In the genomic region with DNA sequence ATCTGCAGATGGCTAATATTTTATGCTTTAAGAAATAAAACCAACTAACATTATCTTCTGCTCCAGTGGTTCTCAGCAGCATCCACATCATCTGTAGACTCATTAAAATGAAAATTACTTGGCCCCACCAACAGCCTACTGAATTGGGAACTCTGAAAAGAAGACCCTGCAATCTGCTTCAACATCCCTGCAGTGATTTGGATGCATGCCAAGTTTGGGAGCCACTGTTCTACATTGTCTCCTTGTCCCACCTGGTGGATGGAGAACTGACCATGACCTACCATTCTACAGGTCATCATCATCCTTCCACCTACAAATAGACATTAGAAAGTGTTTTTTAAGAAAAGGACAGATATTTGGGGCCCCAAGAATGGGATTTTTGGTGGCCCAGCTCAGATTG, we compare ENCODE assay signal across 16 cellular contexts.
"Had no signal": no experiment of that assay in that cellular context is flagged by ENCODE, and none has a peak within 500 bp of the region (broad histone marks: within the 10 kb centered on the region; RNA-seq: fewer than 3 reads in every experiment).

No MANE protein-coding gene starts in this region.

- H3K27ac Mint-ChIP-seq: activated B cell treated with CpG ODN at 0.5 μM for 24 hours; activated CD8-positive, alpha-beta T cell treated with anti-CD3 and anti-CD28 coated beads for 36 hours; activated naive CD4-positive, alpha-beta T cell treated with anti-CD3 and anti-CD28 coated beads, Interleukin-2, amount 50 U/mL, for 72 hours; activated T-cell treated with anti-CD3 and anti-CD28 coated beads, Interleukin-2, amount 50 U/mL, for 72 hours; effector memory CD8-positive, alpha-beta T cell had no signal

- H3K4me3 Mint-ChIP-seq: activated B cell treated with CpG ODN at 0.5 μM for 24 hours; activated CD8-positive, alpha-beta T cell treated with anti-CD3 and anti-CD28 coated beads for 36 hours; activated T-cell treated with anti-CD3 and anti-CD28 coated beads, Interleukin-2, amount 50 U/mL, for 72 hours; effector memory CD8-positive, alpha-beta T cell had no signal

- H3K36me3 Mint-ChIP-seq: activated naive CD4-positive, alpha-beta T cell treated with anti-CD3 and anti-CD28 coated beads, Interleukin-2, amount 50 U/mL, for 72 hours had no signal

- H3K4me1 Mint-ChIP-seq: activated B cell treated with CpG ODN at 0.5 μM for 24 hours had no signal

- DNase-seq: activated B cell treated with CpG ODN at 0.5 μM for 24 hours; activated CD4-positive, alpha-beta T cell treated with anti-CD3 and anti-CD28 coated beads for 48 hours; activated CD8-positive, alpha-beta memory T cell treated with anti-CD3 and anti-CD28 coated beads, Interleukin-2, amount 50 U/mL, for 4 hours; activated CD8-positive, alpha-beta T cell treated with anti-CD3 and anti-CD28 coated beads for 36 hours; activated gamma-delta T cell; activated T-cell treated with anti-CD3 and anti-CD28 coated beads, Interleukin-2, amount 50 U/mL, for 72 hours; central memory CD4-positive, alpha-beta T cell; effector memory CD8-positive, alpha-beta T cell; foreskin melanocyte; left colon; pancreas; stimulated activated CD4-positive, alpha-beta T cell treated with anti-CD3 and anti-CD28 coated beads, Interleukin-1b, Interleukin-23, amount 100 ng/mL, for 48 hours; stomach; thyroid gland had no signal

- H3K27ac ChIP-seq: epithelial cell of prostate, pancreas, stomach, thyroid gland had no signal

- H3K9me3 Mint-ChIP-seq: activated B cell treated with CpG ODN at 0.5 μM for 24 hours; activated CD8-positive, alpha-beta T cell treated with anti-CD3 and anti-CD28 coated beads for 36 hours; activated naive CD4-positive, alpha-beta T cell treated with anti-CD3 and anti-CD28 coated beads, Interleukin-2, amount 50 U/mL, for 72 hours; activated T-cell treated with anti-CD3 and anti-CD28 coated beads, Interleukin-2, amount 50 U/mL, for 72 hours; effector memory CD8-positive, alpha-beta T cell had no signal
